Comparison of ENCODE assay signal across 16 cellular contexts in the genomic region with DNA sequence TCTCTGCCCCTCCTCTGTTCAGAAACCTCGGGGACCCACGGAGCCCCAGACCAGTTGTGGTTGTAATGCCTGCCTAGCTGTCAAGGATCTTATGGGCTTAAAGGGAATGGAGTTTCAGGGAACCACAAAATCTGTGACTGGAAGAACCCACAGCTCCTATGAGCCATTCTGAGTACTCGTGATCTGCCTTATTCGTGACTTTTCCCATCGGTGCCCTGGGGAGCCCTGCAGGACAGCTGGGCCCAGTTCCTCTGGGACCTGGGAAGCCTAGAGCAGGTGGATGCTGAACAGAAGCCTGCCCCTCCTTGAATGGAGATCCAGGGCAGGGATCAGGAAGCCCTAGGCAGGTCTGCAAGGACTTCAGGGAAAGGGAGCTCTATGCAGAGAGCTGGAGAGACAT.
"Had no signal": no experiment of that assay in that cellular context is flagged by ENCODE, and none has a peak within 500 bp of the region (broad histone marks: within the 10 kb centered on the region; RNA-seq: fewer than 3 reads in every experiment).

No MANE protein-coding gene starts in this region.

- H3K4me3 ChIP-seq: ovary, smooth muscle cell, thoracic aorta, transverse colon had no signal

- H3K9me3 Mint-ChIP-seq: naive thymus-derived CD8-positive, alpha-beta T cell; stimulated activated memory B cell treated with anti-CD40 and anti-IgM and Interleukin-4, amounts not matched to agents 10 μg/mL and 1 μg/mL and 100 μg/mL, for 72 hours; stimulated activated naive CD8-positive, alpha-beta T cell treated with anti-CD3 and anti-CD28 coated beads, Interleukin-15, amount 100 ng/mL, for 72 hours had no signal

- H3K36me3 Mint-ChIP-seq: naive thymus-derived CD8-positive, alpha-beta T cell; stimulated activated memory B cell treated with anti-CD40 and anti-IgM and Interleukin-4, amounts not matched to agents 10 μg/mL and 1 μg/mL and 100 μg/mL, for 72 hours had no signal

- DNase-seq: central memory CD4-positive, alpha-beta T cell; cortex of kidney; effector memory CD4-positive, alpha-beta T cell; islet precursor cell; mammary epithelial cell; naive thymus-derived CD8-positive, alpha-beta T cell; nucleus accumbens; ovary; right cardiac atrium; stimulated activated CD4-positive, alpha-beta T cell treated with anti-CD3 and anti-CD28 coated beads, Interleukin-2, amount 100 ng/mL, for 48 hours; stimulated activated CD8-positive, alpha-beta memory T cell treated with anti-CD3 and anti-CD28 coated beads, Interleukin-4, amount 100 ng/mL, for 48 hours; stimulated activated naive CD8-positive, alpha-beta T cell treated with anti-CD3 and anti-CD28 coated beads, Interleukin-15, amount 100 ng/mL, for 72 hours; transverse colon had no signal

- H3K27me3 ChIP-seq: ovary, transverse colon had no signal

- H3K27ac Mint-ChIP-seq: stimulated activated memory B cell treated with anti-CD40 and anti-IgM and Interleukin-4, amounts not matched to agents 10 μg/mL and 1 μg/mL and 100 μg/mL, for 72 hours; stimulated activated naive CD8-positive, alpha-beta T cell treated with anti-CD3 and anti-CD28 coated beads, Interleukin-15, amount 100 ng/mL, for 72 hours had no signal

- H3K4me3 Mint-ChIP-seq: naive thymus-derived CD8-positive, alpha-beta T cell; stimulated activated memory B cell treated with anti-CD40 and anti-IgM and Interleukin-4, amounts not matched to agents 10 μg/mL and 1 μg/mL and 100 μg/mL, for 72 hours; stimulated activated naive CD8-positive, alpha-beta T cell treated with anti-CD3 and anti-CD28 coated beads, Interleukin-15, amount 100 ng/mL, for 72 hours had no signal

- H3K9me3 ChIP-seq: ovary, thoracic aorta, transverse colon had no signal

- H3K4me1 Mint-ChIP-seq: naive thymus-derived CD8-positive, alpha-beta T cell; stimulated activated memory B cell treated with anti-CD40 and anti-IgM and Interleukin-4, amounts not matched to agents 10 μg/mL and 1 μg/mL and 100 μg/mL, for 72 hours; stimulated activated naive CD8-positive, alpha-beta T cell treated with anti-CD3 and anti-CD28 coated beads, Interleukin-15, amount 100 ng/mL, for 72 hours had no signal

- H3K27ac ChIP-seq: ovary, thoracic aorta, transverse colon had no signal

- H3K4me2 ChIP-seq: smooth muscle cell had no signal

- H3K36me3 ChIP-seq: ovary, thoracic aorta, transverse colon had no signal

- H3K4me1 ChIP-seq: transverse colon had no signal
